In the genomic region with DNA sequence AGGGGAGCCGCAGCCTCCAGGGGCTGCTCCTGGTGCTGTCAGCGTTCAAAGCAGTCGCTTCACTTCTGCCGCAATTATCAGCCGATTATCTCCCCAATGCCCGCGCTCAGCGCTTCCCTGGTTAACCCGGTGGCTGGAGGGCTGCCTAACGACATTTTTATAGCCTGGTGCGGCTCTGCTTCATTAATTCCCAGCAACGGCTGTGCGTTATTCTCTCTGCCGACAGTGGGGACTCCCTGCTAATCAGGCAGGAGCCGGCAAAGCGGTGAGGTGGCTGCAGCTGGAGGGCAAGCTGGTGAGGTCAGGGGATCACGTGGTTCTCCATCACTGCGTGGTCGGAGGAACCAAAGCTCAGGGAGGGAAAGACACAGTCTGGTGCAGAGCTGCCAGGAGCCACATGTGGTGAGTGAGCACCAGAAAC, we compare ENCODE assay signal across 8 cellular contexts.
DNase-seq lines count a peak whose midpoint lies in the region; ATAC-seq lines count a peak whose summit lies in the region.

No MANE protein-coding gene starts in this region.

- DNase-seq in Daoy (ENCODE audit: low read depth) (peak; percentile 84), RPMI7951 (ENCODE audit: low read depth) (peak; percentile 49), islet precursor cell (peak; percentile 92), NCI-H446 treated with DMSO at 0.1 percent for 48 hours (lab: John Stamatoyannopoulos, UW) (no peak), SKM-1 (lab: John Stamatoyannopoulos, UW; ENCODE audit: unreplicated experiment) (no peak)
- DNase-seq in activated CD4-positive, alpha-beta T cell treated with anti-CD3 and anti-CD28 coated beads, Interleukin-2, amount 50 U/mL, for 4 hours, result no peak

- ATAC-seq in HG02981 (IDR thresholded peaks at IDR 0.05; ENCODE audit: unreplicated experiment) (peak; percentile 50), GM19324 (IDR thresholded peaks at IDR 0.05; ENCODE audit: low FRiP score, unreplicated experiment) (no peak)

Comparison
In these comparisons a context has a peak if more than half of its experiments do, and no peak if none do; other contexts are left out.
1. DNase-seq: peak in Daoy (single experiment), RPMI7951 (single experiment) and islet precursor cell (single experiment); none in NCI-H446 treated with DMSO at 0.1 percent for 48 hours (single experiment), SKM-1 (single experiment) and activated CD4-positive, alpha-beta T cell treated with anti-CD3 and anti-CD28 coated beads, Interleukin-2, amount 50 U/mL, for 4 hours (0 of 2).